ENCODE assay signal across 6 cellular contexts in genomic region chr1:6882414-6882813, GRCh38.
"Had no signal": no experiment of that assay in that cellular context is flagged by ENCODE, and none has a peak within 500 bp of the region (broad histone marks: within the 10 kb centered on the region; RNA-seq: fewer than 3 reads in every experiment).

No MANE protein-coding gene starts in this region.

- H3K27ac ChIP-seq: HL-60, KMS-11 had no signal

- ATAC-seq: HepG2, K562 had no signal

- H3K4me3 ChIP-seq: K562 had no signal

- H3K9ac ChIP-seq: KMS-11 had no signal

- H3K4me2 ChIP-seq: KMS-11 had no signal

- DNase-seq: KBM-7, KG1 had no signal
